Comparison of ENCODE assay signal across 8 cellular contexts in genomic region chr12:57175428-57176138, GRCh38. TPM values are rescaled to one million over a fixed set of nuclear protein-coding genes. Genes with fewer than 3 reads are reported as not detected.
DNase-seq lines count a peak whose midpoint lies in the region; ATAC-seq, FAIRE-seq and TF ChIP-seq lines count a peak whose summit lies in the region.

No MANE protein-coding gene starts in this region.

- intact Hi-C loops in HepG2 (cut with micrococcal nuclease; ENCODE audit: unreplicated experiment), result no loop called here

- H4K20me1 ChIP-seq in HepG2 (ENCODE audit: insufficient read depth, low read length), result no peaks in the 10 kb centered on the region; the same call in 1 of the 2 replicates

- FAIRE-seq in HepG2 (lab: Jason Lieb, UNC), result no peak

- no peaks in the 10 kb centered on the region for H3K79me2 ChIP-seq in HepG2 (ENCODE audit: insufficient read depth, low read length)

- H3K4me3 ChIP-seq in WERI-Rb-1 (ENCODE audit: low read depth, low read length) (no peak overlapping the region), coronary artery (no peak overlapping the region), HepG2 (replicated peaks in 1 of 3; ENCODE audit: insufficient read depth in 1 of 3, low read depth in 2 of 3, low read length in 3 of 3) (no peak overlapping the region)

- POLR2A ChIA-PET in HepG2 (lab: Yijun Ruan, JAX), result interaction anchor here (0.9 to 2.1 kb wide), 6 partner anchors 27 to 64 kb away, joined by 3 to 17 read pairs (median 6); partner anchors contain the start of gene LRP1

- WGBS in HepG2 (ENCODE audit: low lambda C conversion rate), result 91% methylated on average over 23 of the region's 29 CpGs

- H2AFZ ChIP-seq in HepG2 (ENCODE audit: low read length), result no peak overlapping the region

- ATAC-seq in HepG2 (peak; percentile 19), HG03196 (IDR thresholded peaks at IDR 0.05; ENCODE audit: unreplicated experiment) (no peak), GM19463 (IDR thresholded peaks at IDR 0.05; ENCODE audit: unreplicated experiment) (no peak)

- no peak overlapping the region for H3K9ac ChIP-seq in HepG2 (ENCODE audit: insufficient read depth, low read depth, low read length)

- no peaks in the 10 kb centered on the region for H3K9me3 ChIP-seq in WERI-Rb-1 (ENCODE audit: severe bottlenecking)
- no peaks in the 10 kb centered on the region for H3K9me3 ChIP-seq in HepG2 (ENCODE audit: low read length)

- H3K27me3 ChIP-seq in WERI-Rb-1 (ENCODE audit: insufficient read depth, low read depth, severe bottlenecking) (no peaks in the 10 kb centered on the region), HepG2 (ENCODE audit: control insufficient read depth in 1 of 2, insufficient read depth in 2 of 2, low read length in 2 of 2) (no peaks in the 10 kb centered on the region)

- 0 out of 2 replicates have a peak, but pooled peaks cover 5% of the 10 kb centered on the region for H3K4me1 ChIP-seq in HepG2 (ENCODE audit: insufficient read depth, low read length)

- H3K27ac ChIP-seq in WERI-Rb-1, result no peak overlapping the region
- H3K27ac ChIP-seq in coronary artery, result peak overlapping the region in 1 of 2 donors; percentile 65
- no peak overlapping the region for H3K27ac ChIP-seq in HepG2 (ENCODE audit: extremely low read length, insufficient read depth, low read length)

- peaks cover 2% of the 10 kb centered on the region for H3K36me3 ChIP-seq in WERI-Rb-1
- H3K36me3 ChIP-seq in HepG2 (replicated peaks in 1 of 2; ENCODE audit: control insufficient read depth in 1 of 2, insufficient read depth in 2 of 2, low read length in 2 of 2), result peaks cover 51 to 87% of the 10 kb centered on the region in 2 experiments

- peak in 1 of 2 experiments; percentile 38; a peak in 1 of 4 replicates for TF ChIP-seq POLR2A in HepG2 (IDR thresholded peaks at IDR 0.05; ENCODE audit: insufficient read depth in 1 of 2, low read depth in 2 of 2, low read length in 2 of 2)

- no peak for TF ChIP-seq EP300 in HepG2 (IDR thresholded peaks at IDR 0.05; ENCODE audit: low read depth in 2 of 2, low read length in 2 of 2)
- no peak for TF ChIP-seq EP300 in HepG2 (CRISPR knock-in tag; IDR thresholded peaks at IDR 0.05; ENCODE audit: borderline replicate concordance)

- H3K4me2 ChIP-seq in HepG2 (ENCODE audit: low read depth, low read length), result no peak overlapping the region

- peak; percentile 65 for TF ChIP-seq RAD21 in HepG2 (CRISPR knock-in tag; IDR thresholded peaks at IDR 0.05)

- CTCF ChIA-PET in HepG2 (lab: Yijun Ruan, JAX; ENCODE audit: low intra/inter-chr PET ratio, low total read pairs), result interaction anchor here (0.6 to 2.5 kb wide), 3 partner anchors 48 to 106 kb away, joined by 3 to 28 read pairs (median 9); partner anchors contain the start of gene LRP1

- peak; percentile 82 for DNase-seq in NCI-H2029 treated with DMSO at 0.1 percent for 48 hours (lab: John Stamatoyannopoulos, UW)
- DNase-seq in WERI-Rb-1, result peak; percentile 92
- DNase-seq in coronary artery (ENCODE audit: low spot score), result peak; percentile 86
- DNase-seq in HepG2 (ENCODE audit: low spot score), result peak; percentile 39
- DNase-seq in stimulated activated CD8-positive, alpha-beta memory T cell treated with anti-CD3 and anti-CD28 coated beads, Interleukin-15, amount 100 ng/mL, for 24 hours (ENCODE audit: low read depth), result peak; percentile 24

- in situ Hi-C loops in HepG2 (cut with HindIII; ENCODE audit: extremely low pct_ligation_motif_present, low pct_unique_long_range_greater_than_20kb), result loop anchor here (5.0 kb wide), 1 partner anchor 43 kb away; no protein-coding TSS in a partner anchor

- TF ChIP-seq CTCF in GM12873 (IDR thresholded peaks at IDR 0.05; ENCODE audit: insufficient read depth, low read depth, low read length, missing control alignments) (peak; percentile 64), WERI-Rb-1 (IDR thresholded peaks at IDR 0.05; ENCODE audit: low read depth, low read length) (peak; percentile 95), coronary artery (IDR thresholded peaks at IDR 0.05) (peak; percentile 81), HepG2 (CRISPR knock-in tag; IDR thresholded peaks at IDR 0.05) (peak; percentile 83)

- no TSS peak for BruUV-seq in HepG2 (replicated peaks; lab: Mats Ljungman, UMichigan)

RNA-seq across cellular contexts. Expression of gene LRP1-AS, which starts 28.2 kb away (rescaled TPM):
- total RNA-seq in HepG2 (2016; rRNA removed; fragmentation: Illumina TruSeq; extraction: Trizol), result not detected in 2 replicates
- not detected in 2 replicates for total RNA-seq in HepG2 (2016; cell fraction: cytosol; rRNA removed; fragmentation: Illumina TruSeq; extraction: Trizol; ENCODE audit: low read depth)
- total RNA-seq in HepG2 (2016; cell fraction: insoluble cytoplasmic fraction; rRNA removed; fragmentation: Illumina TruSeq; extraction: Trizol), result not detected in 2 replicates
- not detected in 2 replicates for total RNA-seq in HepG2 (2016; cell fraction: membrane; rRNA removed; fragmentation: Illumina TruSeq; extraction: Trizol)
- not detected in 2 replicates for total RNA-seq in HepG2 (2016; cell fraction: nucleus; rRNA removed; fragmentation: Illumina TruSeq; extraction: Trizol)
- 0.20 TPM in 1 of 2 replicates, not detected in the other for polyA plus RNA-seq in HepG2 (2011; rRNA removed)
- polyA plus RNA-seq in HepG2 (2011; cell fraction: cytosol; rRNA removed), result not detected in 2 replicates
- polyA plus RNA-seq in HepG2 (2011; cell fraction: nucleus; rRNA removed), result not detected in 2 replicates
- polyA plus RNA-seq in HepG2 (2012), result not detected in 2 replicates
- not detected in 2 replicates for polyA plus RNA-seq in HepG2 (2016; cell fraction: cytosol; fragmentation: Illumina TruSeq; extraction: Trizol; ENCODE audit: low read depth)
- polyA plus RNA-seq in HepG2 (2016; cell fraction: insoluble cytoplasmic fraction; fragmentation: Illumina TruSeq; extraction: Trizol; ENCODE audit: low read depth), result not detected in 2 replicates
- polyA plus RNA-seq in HepG2 (2016; cell fraction: membrane; fragmentation: Illumina TruSeq; extraction: Trizol; ENCODE audit: low read depth), result not detected in 2 replicates
- polyA plus RNA-seq in HepG2 (2016; cell fraction: nucleus; fragmentation: Illumina TruSeq; extraction: Trizol; ENCODE audit: insufficient read depth, low read depth), result not detected in 2 replicates
- not detected in 2 replicates for polyA minus RNA-seq in HepG2 (2011; rRNA and poly(A)+ RNA removed; ENCODE audit: low replicate concordance)
- polyA minus RNA-seq in HepG2 (2011; cell fraction: cytosol; rRNA and poly(A)+ RNA removed), result not detected in 2 replicates
- polyA minus RNA-seq in HepG2 (2011; cell fraction: nucleus; rRNA and poly(A)+ RNA removed), result not detected in 2 replicates

RNA-seq across cellular contexts. Expression of gene NXPH4, which starts 41.0 kb away (rescaled TPM):
- not detected in 2 replicates for total RNA-seq in HepG2 (2016; rRNA removed; fragmentation: Illumina TruSeq; extraction: Trizol)
- total RNA-seq in HepG2 (2016; cell fraction: cytosol; rRNA removed; fragmentation: Illumina TruSeq; extraction: Trizol; ENCODE audit: low read depth), result not detected in 2 replicates
- total RNA-seq in HepG2 (2016; cell fraction: insoluble cytoplasmic fraction; rRNA removed; fragmentation: Illumina TruSeq; extraction: Trizol), result not detected in 2 replicates
- not detected in 2 replicates for total RNA-seq in HepG2 (2016; cell fraction: membrane; rRNA removed; fragmentation: Illumina TruSeq; extraction: Trizol)
- total RNA-seq in HepG2 (2016; cell fraction: nucleus; rRNA removed; fragmentation: Illumina TruSeq; extraction: Trizol), result not detected in 2 replicates
- 0.13 and 0.24 TPM in 2 replicates for polyA plus RNA-seq in HepG2 (2011; rRNA removed)
- 0.18 and 0.24 TPM in 2 replicates for polyA plus RNA-seq in HepG2 (2011; cell fraction: cytosol; rRNA removed)
- 0.54 and 0.55 TPM in 2 replicates for polyA plus RNA-seq in HepG2 (2011; cell fraction: nucleus; rRNA removed)
- polyA plus RNA-seq in HepG2 (2012), result 1.9 and 2.5 TPM in 2 replicates
- not detected in 2 replicates for polyA plus RNA-seq in HepG2 (2016; cell fraction: cytosol; fragmentation: Illumina TruSeq; extraction: Trizol; ENCODE audit: low read depth)
- not detected in 2 replicates for polyA plus RNA-seq in HepG2 (2016; cell fraction: insoluble cytoplasmic fraction; fragmentation: Illumina TruSeq; extraction: Trizol; ENCODE audit: low read depth)
- not detected in 2 replicates for polyA plus RNA-seq in HepG2 (2016; cell fraction: membrane; fragmentation: Illumina TruSeq; extraction: Trizol; ENCODE audit: low read depth)
- not detected in 2 replicates for polyA plus RNA-seq in HepG2 (2016; cell fraction: nucleus; fragmentation: Illumina TruSeq; extraction: Trizol; ENCODE audit: insufficient read depth, low read depth)
- polyA minus RNA-seq in HepG2 (2011; rRNA and poly(A)+ RNA removed; ENCODE audit: low replicate concordance), result 0.30 and 2.2 TPM in 2 replicates
- not detected in 2 replicates for polyA minus RNA-seq in HepG2 (2011; cell fraction: cytosol; rRNA and poly(A)+ RNA removed)
- 0.25 TPM in 1 of 2 replicates, not detected in the other for polyA minus RNA-seq in HepG2 (2011; cell fraction: nucleus; rRNA and poly(A)+ RNA removed)

RNA-seq across cellular contexts. Expression of gene LRP1, which starts 47.3 kb away (rescaled TPM):
- total RNA-seq in HepG2 (2016; rRNA removed; fragmentation: Illumina TruSeq; extraction: Trizol), result 14.7 and 16.5 TPM in 2 replicates
- total RNA-seq in HepG2 (2016; cell fraction: cytosol; rRNA removed; fragmentation: Illumina TruSeq; extraction: Trizol; ENCODE audit: low read depth), result 7.0 and 7.1 TPM in 2 replicates
- total RNA-seq in HepG2 (2016; cell fraction: insoluble cytoplasmic fraction; rRNA removed; fragmentation: Illumina TruSeq; extraction: Trizol), result 12.6 and 13.0 TPM in 2 replicates
- 9.7 and 10.2 TPM in 2 replicates for total RNA-seq in HepG2 (2016; cell fraction: membrane; rRNA removed; fragmentation: Illumina TruSeq; extraction: Trizol)
- 47.7 and 58.7 TPM in 2 replicates for total RNA-seq in HepG2 (2016; cell fraction: nucleus; rRNA removed; fragmentation: Illumina TruSeq; extraction: Trizol)
- polyA plus RNA-seq in HepG2 (2011; rRNA removed), result 30.8 and 33.6 TPM in 2 replicates
- polyA plus RNA-seq in HepG2 (2011; cell fraction: cytosol; rRNA removed), result 30.4 and 39.0 TPM in 2 replicates
- 188 and 243 TPM in 2 replicates for polyA plus RNA-seq in HepG2 (2011; cell fraction: nucleus; rRNA removed)
- polyA plus RNA-seq in HepG2 (2012), result 92.4 and 98.3 TPM in 2 replicates
- 2.5 TPM in 2 replicates for polyA plus RNA-seq in HepG2 (2016; cell fraction: cytosol; fragmentation: Illumina TruSeq; extraction: Trizol; ENCODE audit: low read depth)
- polyA plus RNA-seq in HepG2 (2016; cell fraction: insoluble cytoplasmic fraction; fragmentation: Illumina TruSeq; extraction: Trizol; ENCODE audit: low read depth), result 11.6 and 18.1 TPM in 2 replicates
- 4.9 TPM in 2 replicates for polyA plus RNA-seq in HepG2 (2016; cell fraction: membrane; fragmentation: Illumina TruSeq; extraction: Trizol; ENCODE audit: low read depth)
- 95.2 and 99.3 TPM in 2 replicates for polyA plus RNA-seq in HepG2 (2016; cell fraction: nucleus; fragmentation: Illumina TruSeq; extraction: Trizol; ENCODE audit: insufficient read depth, low read depth)
- 6.6 and 218 TPM in 2 replicates for polyA minus RNA-seq in HepG2 (2011; rRNA and poly(A)+ RNA removed; ENCODE audit: low replicate concordance)
- polyA minus RNA-seq in HepG2 (2011; cell fraction: cytosol; rRNA and poly(A)+ RNA removed), result 92.2 and 104 TPM in 2 replicates
- polyA minus RNA-seq in HepG2 (2011; cell fraction: nucleus; rRNA and poly(A)+ RNA removed), result 85.0 and 102 TPM in 2 replicates

RNA-seq across cellular contexts. Expression of gene SHMT2, which starts 53.9 kb away (rescaled TPM):
- 181 and 184 TPM in 2 replicates for total RNA-seq in HepG2 (2016; rRNA removed; fragmentation: Illumina TruSeq; extraction: Trizol)
- 34.5 and 40.7 TPM in 2 replicates for total RNA-seq in HepG2 (2016; cell fraction: cytosol; rRNA removed; fragmentation: Illumina TruSeq; extraction: Trizol; ENCODE audit: low read depth)
- 185 and 193 TPM in 2 replicates for total RNA-seq in HepG2 (2016; cell fraction: insoluble cytoplasmic fraction; rRNA removed; fragmentation: Illumina TruSeq; extraction: Trizol)
- total RNA-seq in HepG2 (2016; cell fraction: membrane; rRNA removed; fragmentation: Illumina TruSeq; extraction: Trizol), result 86.2 and 91.5 TPM in 2 replicates
- 87.0 and 104 TPM in 2 replicates for total RNA-seq in HepG2 (2016; cell fraction: nucleus; rRNA removed; fragmentation: Illumina TruSeq; extraction: Trizol)
- 393 and 420 TPM in 2 replicates for polyA plus RNA-seq in HepG2 (2011; rRNA removed)
- 388 and 543 TPM in 2 replicates for polyA plus RNA-seq in HepG2 (2011; cell fraction: cytosol; rRNA removed)
- polyA plus RNA-seq in HepG2 (2011; cell fraction: nucleus; rRNA removed), result 527 and 559 TPM in 2 replicates
- polyA plus RNA-seq in HepG2 (2012), result 193 and 317 TPM in 2 replicates
- 47.3 and 51.9 TPM in 2 replicates for polyA plus RNA-seq in HepG2 (2016; cell fraction: cytosol; fragmentation: Illumina TruSeq; extraction: Trizol; ENCODE audit: low read depth)
- polyA plus RNA-seq in HepG2 (2016; cell fraction: insoluble cytoplasmic fraction; fragmentation: Illumina TruSeq; extraction: Trizol; ENCODE audit: low read depth), result 228 and 257 TPM in 2 replicates
- 85.7 and 97.2 TPM in 2 replicates for polyA plus RNA-seq in HepG2 (2016; cell fraction: membrane; fragmentation: Illumina TruSeq; extraction: Trizol; ENCODE audit: low read depth)
- 161 and 174 TPM in 2 replicates for polyA plus RNA-seq in HepG2 (2016; cell fraction: nucleus; fragmentation: Illumina TruSeq; extraction: Trizol; ENCODE audit: insufficient read depth, low read depth)
- 452 and 685 TPM in 2 replicates for polyA minus RNA-seq in HepG2 (2011; rRNA and poly(A)+ RNA removed; ENCODE audit: low replicate concordance)
- 216 and 224 TPM in 2 replicates for polyA minus RNA-seq in HepG2 (2011; cell fraction: cytosol; rRNA and poly(A)+ RNA removed)
- 130 and 151 TPM in 2 replicates for polyA minus RNA-seq in HepG2 (2011; cell fraction: nucleus; rRNA and poly(A)+ RNA removed)

Comparison
In these comparisons a context has a peak if more than half of its experiments do, and no peak if none do; other contexts are left out.
1. DNase-seq: peak in every context shown above with its lines; median percentile 92 in WERI-Rb-1; 86 in coronary artery; 82 in NCI-H2029 treated with DMSO at 0.1 percent for 48 hours; 39 in HepG2; 24 in stimulated activated CD8-positive, alpha-beta memory T cell treated with anti-CD3 and anti-CD28 coated beads, Interleukin-15, amount 100 ng/mL, for 24 hours.